ENCODE assay signal across 30 cellular contexts in genomic region chr3:163266731-163267130, GRCh38.
"Had no signal": no experiment of that assay in that cellular context is flagged by ENCODE, and none has a peak within 500 bp of the region (broad histone marks: within the 10 kb centered on the region; RNA-seq: fewer than 3 reads in every experiment).

No MANE protein-coding gene starts in this region.

- H3K27ac Mint-ChIP-seq: naive thymus-derived CD8-positive, alpha-beta T cell; natural killer cell treated with Interleukin-12 subunit alpha and Interleukin-12 subunit beta and Interleukin-15 and Interleukin-18, amount 100 ng/mL, for 72 hours; nephron progenitor cell; progenitor cell of endocrine pancreas; stimulated activated effector memory CD8-positive, alpha-beta T cell treated with anti-CD3 and anti-CD28 coated beads, Interleukin-12 subunit alpha, Interleukin-12 subunit beta, amount 100 ng/mL, for 72 hours; stimulated activated naive CD8-positive, alpha-beta T cell treated with anti-CD3 and anti-CD28 coated beads, Interleukin-15, amount 100 ng/mL, for 72 hours; type B pancreatic cell had no signal

- ATAC-seq: naive thymus-derived CD8-positive, alpha-beta T cell; natural killer cell treated with Interleukin-12 subunit alpha and Interleukin-12 subunit beta and Interleukin-15 and Interleukin-18, amount 100 ng/mL, for 72 hours; psoas muscle; right cardiac atrium; right lobe of liver; stimulated activated effector memory CD8-positive, alpha-beta T cell treated with anti-CD3 and anti-CD28 coated beads, Interleukin-12 subunit alpha, Interleukin-12 subunit beta, amount 100 ng/mL, for 72 hours; stimulated activated naive CD8-positive, alpha-beta T cell treated with anti-CD3 and anti-CD28 coated beads, Interleukin-15, amount 100 ng/mL, for 72 hours; stimulated activated naive CD8-positive, alpha-beta T cell treated with anti-CD3 and anti-CD28 coated beads, Interleukin-15, Interleukin-2, amounts not matched to agents 100 U/mL and 50 U/mL, for 24 hours; upper lobe of right lung had no signal

- H2AFZ ChIP-seq: parathyroid adenoma had no signal

- H3K4me3 ChIP-seq: ovary, psoas muscle, right lobe of liver, sigmoid colon, suprapubic skin, testis, tibial artery, transverse colon, upper lobe of right lung, uterus had no signal

- H3K27ac ChIP-seq: ovary, parathyroid adenoma, psoas muscle, right lobe of liver, sigmoid colon, suprapubic skin, testis, tibial artery, transverse colon, upper lobe of right lung, uterus had no signal

- H3K79me2 ChIP-seq: parathyroid adenoma had no signal

- H3K9me3 Mint-ChIP-seq: nephron progenitor cell, neural crest cell, type B pancreatic cell had no signal

- H3K36me3 Mint-ChIP-seq: naive thymus-derived CD8-positive, alpha-beta T cell; stimulated activated effector memory CD8-positive, alpha-beta T cell treated with anti-CD3 and anti-CD28 coated beads, Interleukin-12 subunit alpha, Interleukin-12 subunit beta, amount 100 ng/mL, for 72 hours; type B pancreatic cell had no signal

- H3K36me3 ChIP-seq: ovary, right lobe of liver, sigmoid colon, suprapubic skin, tibial artery, transverse colon, upper lobe of right lung, uterus had no signal

- H3K4me3 Mint-ChIP-seq: naive thymus-derived CD8-positive, alpha-beta T cell; natural killer cell treated with Interleukin-12 subunit alpha and Interleukin-12 subunit beta and Interleukin-15 and Interleukin-18, amount 100 ng/mL, for 72 hours; nephron progenitor cell; neural crest cell; stimulated activated effector memory CD8-positive, alpha-beta T cell treated with anti-CD3 and anti-CD28 coated beads, Interleukin-12 subunit alpha, Interleukin-12 subunit beta, amount 100 ng/mL, for 72 hours; stimulated activated naive CD8-positive, alpha-beta T cell treated with anti-CD3 and anti-CD28 coated beads, Interleukin-15, amount 100 ng/mL, for 72 hours; type B pancreatic cell had no signal

- H3K9ac ChIP-seq: parathyroid adenoma had no signal

- H3K27me3 ChIP-seq: ovary, right lobe of liver, sigmoid colon, suprapubic skin, testis, tibial artery, transverse colon, upper lobe of right lung, uterus had no signal

- DNase-seq: naive thymus-derived CD8-positive, alpha-beta T cell; nephron progenitor cell; occipital lobe; ovary; posterior cingulate gyrus; psoas muscle; right cardiac atrium; right lobe of liver; sigmoid colon; small intestine; stimulated activated CD4-positive, alpha-beta T cell treated with anti-CD3 and anti-CD28 coated beads, Interleukin-15, amount 100 ng/mL, for 24 hours; stimulated activated CD4-positive, alpha-beta T cell treated with anti-CD3 and anti-CD28 coated beads, Interleukin-2, amount 100 ng/mL, for 24 hours; stimulated activated CD4-positive, alpha-beta T cell treated with anti-CD3 and anti-CD28 coated beads, Interleukin-2, amount 100 ng/mL, for 48 hours; stimulated activated CD4-positive, alpha-beta T cell treated with anti-CD3 and anti-CD28 coated beads, Interleukin-4, amount 100 ng/mL, for 24 hours; stimulated activated naive CD4-positive, alpha-beta T cell; stimulated activated naive CD8-positive, alpha-beta T cell treated with anti-CD3 and anti-CD28 coated beads, Interleukin-15, amount 100 ng/mL, for 72 hours; stimulated activated naive CD8-positive, alpha-beta T cell treated with anti-CD3 and anti-CD28 coated beads, Interleukin-15, Interleukin-2, amounts not matched to agents 100 U/mL and 50 U/mL, for 24 hours; substantia nigra; testis; tibial artery; transverse colon; upper lobe of right lung; uterus had no signal

- H3K9me3 ChIP-seq: ovary, psoas muscle, right lobe of liver, sigmoid colon, suprapubic skin, testis, tibial artery, transverse colon, upper lobe of right lung, uterus had no signal

- H3K4me1 ChIP-seq: parathyroid adenoma, psoas muscle, right lobe of liver, sigmoid colon, suprapubic skin, testis, tibial artery, transverse colon, upper lobe of right lung, uterus had no signal

- H3K4me1 Mint-ChIP-seq: naive thymus-derived CD8-positive, alpha-beta T cell; nephron progenitor cell; neural crest cell; stimulated activated effector memory CD8-positive, alpha-beta T cell treated with anti-CD3 and anti-CD28 coated beads, Interleukin-12 subunit alpha, Interleukin-12 subunit beta, amount 100 ng/mL, for 72 hours; stimulated activated naive CD8-positive, alpha-beta T cell treated with anti-CD3 and anti-CD28 coated beads, Interleukin-15, amount 100 ng/mL, for 72 hours had no signal

- H3K27me3 Mint-ChIP-seq: naive thymus-derived CD8-positive, alpha-beta T cell; natural killer cell treated with Interleukin-12 subunit alpha and Interleukin-12 subunit beta and Interleukin-15 and Interleukin-18, amount 100 ng/mL, for 72 hours; progenitor cell of endocrine pancreas; stimulated activated naive CD8-positive, alpha-beta T cell treated with anti-CD3 and anti-CD28 coated beads, Interleukin-15, amount 100 ng/mL, for 72 hours; type B pancreatic cell had no signal
